Comparison of ENCODE assay signal across 1 cellular context in the genomic region with DNA sequence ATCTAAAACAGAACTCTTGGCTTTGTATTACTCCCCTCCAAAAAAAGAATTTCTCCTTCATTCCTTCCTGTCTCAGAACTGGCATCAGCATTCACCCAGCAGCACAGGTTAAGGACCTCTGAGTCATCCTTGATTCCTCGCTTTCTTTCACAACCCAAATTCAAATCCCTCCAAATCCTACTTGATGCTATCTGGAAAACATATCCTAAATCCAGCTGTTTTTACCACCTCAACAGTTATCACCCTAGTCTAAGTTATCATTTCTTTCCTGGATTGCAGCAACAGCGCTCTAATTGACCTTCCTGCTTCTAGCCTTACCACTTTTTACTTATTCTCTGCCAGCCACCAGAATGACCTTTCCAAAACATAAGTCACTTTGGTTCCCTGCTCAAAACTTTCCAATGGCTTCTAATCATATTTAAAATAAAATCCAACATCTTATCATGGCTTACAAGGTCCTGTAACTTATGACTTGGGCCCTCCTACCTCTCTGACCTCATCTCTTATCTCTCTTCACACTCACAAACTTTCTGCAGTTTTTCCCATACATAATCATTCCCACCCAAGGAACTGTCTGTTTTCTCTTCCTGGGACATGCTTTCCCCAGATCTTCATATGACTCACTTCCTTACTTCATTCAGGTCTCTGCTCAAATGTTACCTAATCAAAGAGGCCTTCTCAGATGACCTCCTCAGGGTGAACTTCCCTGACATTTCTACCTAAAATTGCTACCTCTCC.
A peak's percentile ranks its signal among the peaks of the same experiment; 100 is the strongest.
TF ChIP-seq lines count a peak whose summit lies in the region.

No MANE protein-coding gene starts in this region.

TF ChIP-seq in K562, 482 proteins besides CTCF, POLR2A, EP300 and RAD21 (continued from another document):
- TF ChIP-seq PRDM10 (IDR thresholded peaks at IDR 0.05; ENCODE audit: partially characterized antibody) (peak; percentile 36), CBX8 (IDR thresholded peaks at IDR 0.05; ENCODE audit: borderline replicate concordance, extremely low read depth, low read depth, low read length, poor library complexity, severe bottlenecking) (no peak), GATAD2B (IDR thresholded peaks at IDR 0.05; ENCODE audit: borderline replicate concordance) (peak; percentile 11; the same call in 1 of the 2 replicates), HES1 (IDR thresholded peaks at IDR 0.05; ENCODE audit: low read depth) (peak; percentile 62; the same call in 1 of the 2 replicates), NEUROD1 (IDR thresholded peaks at IDR 0.05; ENCODE audit: borderline replicate concordance, low read depth, low read length, partially characterized antibody) (peak; percentile 31), MNT (conservative IDR thresholded peaks at IDR 0.05) (peak in 1 of 2 experiments; percentile 67; a peak in 2 of 4 replicates), MTA3 (IDR thresholded peaks at IDR 0.05; ENCODE audit: borderline replicate concordance) (0 out of 2 replicates have a peak, but pooled peaks have one; percentile 65), CBFA2T2 (conservative IDR thresholded peaks at IDR 0.05) (peak; percentile 93), EP400 (IDR thresholded peaks at IDR 0.05) (peak; percentile 52), ZNF644 (tag; IDR thresholded peaks at IDR 0.05; ENCODE audit: low read depth) (0 out of 2 replicates have a peak, but pooled peaks have one; percentile 35), ETV6 (IDR thresholded peaks at IDR 0.05; ENCODE audit: borderline replicate concordance in 1 of 2, low read depth in 2 of 2, low read length in 1 of 2) (peak in 1 of 2 experiments; percentile 83; a peak in 2 of 4 replicates), ETV6 (CRISPR knock-in tag; IDR thresholded peaks at IDR 0.05; ENCODE audit: borderline replicate concordance) (no peak), MBD2 (IDR thresholded peaks at IDR 0.05; ENCODE audit: borderline replicate concordance, low read depth) (peak; percentile 59; the same call in 1 of the 2 replicates), NFIC (IDR thresholded peaks at IDR 0.05) (peak; percentile 68), ZNF318 (IDR thresholded peaks at IDR 0.05; ENCODE audit: borderline replicate concordance in 1 of 2, low read depth in 1 of 2) (peak in 1 of 2 experiments; percentile 77; a peak in 2 of 4 replicates), JUN (IDR thresholded peaks at IDR 0.05; ENCODE audit: borderline replicate concordance, low read depth, low read length) (peak; percentile 88), JUN (CRISPR knock-in tag; IDR thresholded peaks at IDR 0.05; ENCODE audit: borderline replicate concordance) (no peak), NCOA1 (IDR thresholded peaks at IDR 0.05; ENCODE audit: low read depth) (peak; percentile 90), ZNF23 (CRISPR knock-in tag; IDR thresholded peaks at IDR 0.05) (no peak)
- TF ChIP-seq, protein P1, sequence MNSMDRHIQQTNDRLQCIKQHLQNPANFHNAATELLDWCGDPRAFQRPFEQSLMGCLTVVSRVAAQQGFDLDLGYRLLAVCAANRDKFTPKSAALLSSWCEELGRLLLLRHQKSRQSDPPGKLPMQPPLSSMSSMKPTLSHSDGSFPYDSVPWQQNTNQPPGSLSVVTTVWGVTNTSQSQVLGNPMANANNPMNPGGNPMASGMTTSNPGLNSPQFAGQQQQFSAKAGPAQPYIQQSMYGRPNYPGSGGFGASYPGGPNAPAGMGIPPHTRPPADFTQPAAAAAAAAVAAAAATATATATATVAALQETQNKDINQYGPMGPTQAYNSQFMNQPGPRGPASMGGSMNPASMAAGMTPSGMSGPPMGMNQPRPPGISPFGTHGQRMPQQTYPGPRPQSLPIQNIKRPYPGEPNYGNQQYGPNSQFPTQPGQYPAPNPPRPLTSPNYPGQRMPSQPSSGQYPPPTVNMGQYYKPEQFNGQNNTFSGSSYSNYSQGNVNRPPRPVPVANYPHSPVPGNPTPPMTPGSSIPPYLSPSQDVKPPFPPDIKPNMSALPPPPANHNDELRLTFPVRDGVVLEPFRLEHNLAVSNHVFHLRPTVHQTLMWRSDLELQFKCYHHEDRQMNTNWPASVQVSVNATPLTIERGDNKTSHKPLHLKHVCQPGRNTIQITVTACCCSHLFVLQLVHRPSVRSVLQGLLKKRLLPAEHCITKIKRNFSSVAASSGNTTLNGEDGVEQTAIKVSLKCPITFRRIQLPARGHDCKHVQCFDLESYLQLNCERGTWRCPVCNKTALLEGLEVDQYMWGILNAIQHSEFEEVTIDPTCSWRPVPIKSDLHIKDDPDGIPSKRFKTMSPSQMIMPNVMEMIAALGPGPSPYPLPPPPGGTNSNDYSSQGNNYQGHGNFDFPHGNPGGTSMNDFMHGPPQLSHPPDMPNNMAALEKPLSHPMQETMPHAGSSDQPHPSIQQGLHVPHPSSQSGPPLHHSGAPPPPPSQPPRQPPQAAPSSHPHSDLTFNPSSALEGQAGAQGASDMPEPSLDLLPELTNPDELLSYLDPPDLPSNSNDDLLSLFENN (IDR thresholded peaks at IDR 0.05; ENCODE audit: low read depth in 2 of 2, low read length in 2 of 2): peak in 1 of 2 experiments; percentile 75; a peak in 2 of 4 replicates
